9 cellular contexts compared by ENCODE assay signal in the genomic region with DNA sequence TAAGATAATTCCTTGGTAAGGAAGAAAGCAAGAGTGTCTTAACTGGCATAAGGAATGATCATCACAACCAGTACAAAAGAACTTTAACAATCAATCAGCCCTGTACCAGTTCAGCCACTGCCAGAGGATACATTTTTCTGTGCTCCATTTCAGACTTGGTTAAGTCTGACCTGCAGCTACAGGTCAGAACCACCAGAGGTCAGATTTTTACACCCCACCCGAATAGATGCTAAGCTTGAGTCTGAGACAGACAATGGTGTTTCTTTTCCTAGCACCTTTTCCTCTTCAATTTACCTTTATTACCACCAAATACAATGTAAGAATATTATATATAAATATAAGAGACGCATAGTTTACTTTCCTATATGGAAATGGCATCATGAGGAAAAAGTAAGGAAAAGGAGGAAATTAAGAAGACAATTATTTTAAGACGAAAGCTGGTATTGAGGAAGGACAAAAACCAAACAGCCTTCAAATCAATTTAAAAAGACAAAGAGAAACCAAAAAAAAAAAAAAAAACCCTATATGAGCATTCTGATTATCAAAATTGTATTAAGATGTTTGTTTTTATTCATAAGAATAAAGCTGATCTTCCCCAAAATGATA.
DNase-seq lines count a peak whose midpoint lies in the region; ATAC-seq and TF ChIP-seq lines count a peak whose summit lies in the region.
"Had no signal": no experiment of that assay in that cellular context is flagged by ENCODE, and none has a peak within 500 bp of the region (broad histone marks: within the 10 kb centered on the region; RNA-seq: fewer than 3 reads in every experiment).

No MANE protein-coding gene starts in this region.

- H3K27me3 ChIP-seq in OCI-LY3 (ENCODE audit: low read depth, low read length), result no peaks in the 10 kb centered on the region; the same call in 1 of the 2 replicates

- H3K4me1 Mint-ChIP-seq in endothelial cell (ENCODE audit: unreplicated experiment), result peaks cover 19% of the 10 kb centered on the region
- no peaks in the 10 kb centered on the region for H3K4me1 Mint-ChIP-seq in effector memory CD8-positive, alpha-beta T cell (ENCODE audit: low read depth in 2 of 2)
- H3K4me1 Mint-ChIP-seq: central memory CD8-positive, alpha-beta T cell had no signal

- H2AFZ ChIP-seq in OCI-LY3 (ENCODE audit: low read depth, low read length), result peak overlapping the region; percentile 48; the same call in 1 of the 2 replicates

- DNase-seq in NCI-H146 (lab: John Stamatoyannopoulos, UW) (peak; percentile 10), NCI-H146 treated with DMSO at 0.1 percent for 48 hours (lab: John Stamatoyannopoulos, UW; ENCODE audit: unreplicated experiment) (no peak), endothelial cell (ENCODE audit: low spot score) (peak; percentile 25), midbrain (lab: John Stamatoyannopoulos, UW) (peak; percentile 38)
- DNase-seq in effector memory CD8-positive, alpha-beta T cell, result no peak

- no peaks in the 10 kb centered on the region for H4K20me1 ChIP-seq in OCI-LY3 (ENCODE audit: insufficient read depth, low read length)

- H3K4me3 Mint-ChIP-seq in endothelial cell (ENCODE audit: unreplicated experiment), result no peak overlapping the region
- H3K4me3 Mint-ChIP-seq in effector memory CD8-positive, alpha-beta T cell, result no peak overlapping the region
- H3K4me3 Mint-ChIP-seq: central memory CD8-positive, alpha-beta T cell had no signal

- no peaks in the 10 kb centered on the region for H3K36me3 ChIP-seq in OCI-LY3 (replicated peaks; ENCODE audit: low read depth, low read length)

- ATAC-seq in GM19395 (IDR thresholded peaks at IDR 0.05; ENCODE audit: unreplicated experiment), result peak; percentile 95
- peak; percentile 96 for ATAC-seq in HG03159 (IDR thresholded peaks at IDR 0.05; ENCODE audit: unreplicated experiment)
- ATAC-seq in effector memory CD8-positive, alpha-beta T cell (replicated peaks), result no peak

- no peak overlapping the region for H3K27ac ChIP-seq in OCI-LY3 (ENCODE audit: low read length)

- H3K4me1 ChIP-seq in OCI-LY3 (ENCODE audit: low read length), result no peaks in the 10 kb centered on the region

- no peaks in the 10 kb centered on the region for H3K79me2 ChIP-seq in OCI-LY3 (ENCODE audit: low read length)

- no peak overlapping the region for H3K4me3 ChIP-seq in OCI-LY3 (ENCODE audit: low read length)

- no peaks in the 10 kb centered on the region for H3K27me3 Mint-ChIP-seq in endothelial cell (ENCODE audit: unreplicated experiment)
- H3K27me3 Mint-ChIP-seq in effector memory CD8-positive, alpha-beta T cell, result peaks cover 5 to 25% of the 10 kb centered on the region in 2 donors

- peak; percentile 96 for TF ChIP-seq CTCF in OCI-LY3 (IDR thresholded peaks at IDR 0.05; ENCODE audit: low read depth, low read length)
- TF ChIP-seq CTCF in endothelial cell (IDR thresholded peaks at IDR 0.05; ENCODE audit: unreplicated experiment), result peak; percentile 84

- H3K9ac ChIP-seq in OCI-LY3 (ENCODE audit: low read length), result no peak overlapping the region

- no peak overlapping the region for H3K4me2 ChIP-seq in OCI-LY3 (ENCODE audit: low read length)

- H3K36me3 Mint-ChIP-seq in endothelial cell (ENCODE audit: low read depth, unreplicated experiment), result no peaks in the 10 kb centered on the region
- no peaks in the 10 kb centered on the region for H3K36me3 Mint-ChIP-seq in effector memory CD8-positive, alpha-beta T cell (ENCODE audit: insufficient read depth)

- no peak overlapping the region for H3K27ac Mint-ChIP-seq in endothelial cell (ENCODE audit: unreplicated experiment)
- H3K27ac Mint-ChIP-seq in effector memory CD8-positive, alpha-beta T cell, result no peak overlapping the region

- H3K9me3 ChIP-seq in OCI-LY3 (ENCODE audit: insufficient read depth, low read length), result no peaks in the 10 kb centered on the region

- no peaks in the 10 kb centered on the region for H3K9me3 Mint-ChIP-seq in endothelial cell (ENCODE audit: unreplicated experiment)
- H3K9me3 Mint-ChIP-seq in effector memory CD8-positive, alpha-beta T cell, result no peaks in the 10 kb centered on the region
- H3K9me3 Mint-ChIP-seq: central memory CD8-positive, alpha-beta T cell had no signal

Comparison
In these comparisons a context has a peak if more than half of its experiments do, and no peak if none do; other contexts are left out.
1. DNase-seq: peak in NCI-H146 (single experiment), endothelial cell (single experiment) and midbrain (single experiment); none in NCI-H146 treated with DMSO at 0.1 percent for 48 hours (single experiment) and effector memory CD8-positive, alpha-beta T cell (0 of 3).